In genomic region chrX:49270249-49270921, GRCh38 we compare ENCODE assay signal across 8 cellular contexts. TPM values are rescaled to one million over a fixed set of nuclear protein-coding genes. Genes with fewer than 3 reads are reported as not detected.
DNase-seq lines count a peak whose midpoint lies in the region; ATAC-seq and TF ChIP-seq lines count a peak whose summit lies in the region.

No MANE protein-coding gene starts in this region.

- no peaks in the 10 kb centered on the region for H3K27me3 Mint-ChIP-seq in activated T-cell treated with anti-CD3 and anti-CD28 coated beads, Interleukin-2, amount 50 U/mL, for 4 hours (ENCODE audit: low read depth)
- H3K27me3 Mint-ChIP-seq in memory B cell (no peaks in the 10 kb centered on the region), type B pancreatic cell (no peaks in the 10 kb centered on the region)

- no peaks in the 10 kb centered on the region for H3K36me3 ChIP-seq in body of pancreas (replicated peaks in 1 of 2; ENCODE audit: insufficient read depth in 1 of 2, low read depth in 2 of 2)

- H3K36me3 Mint-ChIP-seq in activated T-cell treated with anti-CD3 and anti-CD28 coated beads, Interleukin-2, amount 50 U/mL, for 4 hours (ENCODE audit: insufficient read depth), result peaks cover 8% of the 10 kb centered on the region
- peaks cover 6% of the 10 kb centered on the region for H3K36me3 Mint-ChIP-seq in memory B cell
- H3K36me3 Mint-ChIP-seq in type B pancreatic cell, result peaks cover 4% of the 10 kb centered on the region

- TF ChIP-seq CTCF in body of pancreas (IDR thresholded peaks at IDR 0.05) (no peak), type B pancreatic cell (conservative IDR thresholded peaks at IDR 0.05) (no peak)

- H3K9me3 ChIP-seq in body of pancreas, result no peaks in the 10 kb centered on the region

- H3K27ac Mint-ChIP-seq in memory B cell (peak overlapping the region; percentile 99), type B pancreatic cell (no peak overlapping the region)

- no peak for TF ChIP-seq POLR2A in body of pancreas (IDR thresholded peaks at IDR 0.05)

- no peaks in the 10 kb centered on the region for H3K9me3 Mint-ChIP-seq in activated T-cell treated with anti-CD3 and anti-CD28 coated beads, Interleukin-2, amount 50 U/mL, for 4 hours
- no peaks in the 10 kb centered on the region for H3K9me3 Mint-ChIP-seq in memory B cell
- H3K9me3 Mint-ChIP-seq in type B pancreatic cell, result no peaks in the 10 kb centered on the region

- H3K27me3 ChIP-seq in body of pancreas, result no peaks in the 10 kb centered on the region

- DNase-seq in activated T-cell treated with anti-CD3 and anti-CD28 coated beads, Interleukin-2, amount 50 U/mL, for 4 hours, result no peak
- no peak for DNase-seq in activated T-cell treated with anti-CD3 and anti-CD28 coated beads, Interleukin-2, amount 50 U/mL, for 48 hours
- no peak for DNase-seq in body of pancreas
- no peak for DNase-seq in memory B cell (ENCODE audit: low spot score in 2 of 2)
- DNase-seq in type B pancreatic cell (ENCODE audit: extremely low spot score, unreplicated experiment), result no peak
- DNase-seq in HuH-7.5 (ENCODE audit: low spot score), result no peak

- peaks cover 53% of the 10 kb centered on the region for H3K4me1 Mint-ChIP-seq in activated T-cell treated with anti-CD3 and anti-CD28 coated beads, Interleukin-2, amount 50 U/mL, for 4 hours (ENCODE audit: low read depth)
- H3K4me1 Mint-ChIP-seq in memory B cell (peaks cover 32% of the 10 kb centered on the region), type B pancreatic cell (ENCODE audit: unreplicated experiment) (peaks cover 14% of the 10 kb centered on the region)

- H3K4me3 Mint-ChIP-seq in activated T-cell treated with anti-CD3 and anti-CD28 coated beads, Interleukin-2, amount 50 U/mL, for 4 hours, result peak overlapping the region; percentile 76
- H3K4me3 Mint-ChIP-seq in memory B cell (peak overlapping the region; percentile 77), type B pancreatic cell (peak overlapping the region; percentile 81)

- peak overlapping the region; percentile 19 to 43 for H3K4me3 ChIP-seq in body of pancreas

- peak overlapping the region; percentile 90 to 96 (median 93) for H3K27ac ChIP-seq in body of pancreas

- 75% methylated on average over 12 of the region's 66 CpGs; no CpG with 5 or more reads in 1 of the 2 donors for WGBS in body of pancreas, 2 donors

- intact Hi-C loops in body of pancreas (cut with DNase I), result no loop called here

- peaks cover 37% of the 10 kb centered on the region for H3K4me1 ChIP-seq in body of pancreas

- ATAC-seq in activated T-cell treated with anti-CD3 and anti-CD28 coated beads, Interleukin-2, amount 50 U/mL, for 4 hours, result no peak
- ATAC-seq in body of pancreas (no peak), memory B cell (ENCODE audit: low read depth) (no peak), GM21528 (IDR thresholded peaks at IDR 0.05; ENCODE audit: low FRiP score, unreplicated experiment) (no peak), GM21786 (IDR thresholded peaks at IDR 0.05; ENCODE audit: unreplicated experiment) (no peak)

RNA-seq across cellular contexts. Expression of gene PPP1R3F, which starts 0.8 kb away (rescaled TPM):
- 1 to 10 TPM; 2.4 to 3.4 (median 3.1) TPM for total RNA-seq in activated T-cell treated with anti-CD3 and anti-CD28 coated beads, Interleukin-2, amount 50 U/mL, for 4 hours
- 10 to 100 TPM in 1 of 2 donors, 1 to 10 TPM in 1; 3.0 to 16.3 TPM for total RNA-seq in body of pancreas
- 5.7 and 8.0 TPM in 2 replicates for total RNA-seq in type B pancreatic cell (ENCODE audit: low replicate concordance)

RNA-seq across cellular contexts. Expression of gene FOXP3, which starts 5.9 kb away (rescaled TPM):
- 10 to 100 TPM; 14.7 to 18.5 (median 16.1) TPM for total RNA-seq in activated T-cell treated with anti-CD3 and anti-CD28 coated beads, Interleukin-2, amount 50 U/mL, for 4 hours
- not detected for total RNA-seq in body of pancreas
- total RNA-seq in type B pancreatic cell (ENCODE audit: low replicate concordance), result 0.24 and 0.58 TPM in 2 replicates

RNA-seq across cellular contexts. Expression of gene GAGE10, which starts 33.1 kb away (rescaled TPM):
- total RNA-seq in activated T-cell treated with anti-CD3 and anti-CD28 coated beads, Interleukin-2, amount 50 U/mL, for 4 hours, result not detected
- total RNA-seq in body of pancreas (not detected), type B pancreatic cell (ENCODE audit: low replicate concordance) (not detected in 2 replicates)

RNA-seq across cellular contexts. Expression of gene CCDC22, which starts 35.1 kb away (rescaled TPM):
- total RNA-seq in activated T-cell treated with anti-CD3 and anti-CD28 coated beads, Interleukin-2, amount 50 U/mL, for 4 hours, result 10 to 100 TPM; 22.7 to 23.4 (median 22.8) TPM
- total RNA-seq in body of pancreas (1 to 10 TPM; 8.2 to 9.1 TPM), type B pancreatic cell (ENCODE audit: low replicate concordance) (13.0 and 16.6 TPM in 2 replicates)

RNA-seq across cellular contexts. Expression of gene CACNA1F, which starts 37.2 kb away (rescaled TPM):
- under 1 TPM in 2 of 3 donors, not detected in 1; 0.13 to 0.19 TPM for total RNA-seq in activated T-cell treated with anti-CD3 and anti-CD28 coated beads, Interleukin-2, amount 50 U/mL, for 4 hours
- total RNA-seq in body of pancreas (under 1 TPM in 1 of 2 donors, not detected in 1; 0.26 TPM), type B pancreatic cell (ENCODE audit: low replicate concordance) (0.17 and 0.48 TPM in 2 replicates)
